In the genomic region with DNA sequence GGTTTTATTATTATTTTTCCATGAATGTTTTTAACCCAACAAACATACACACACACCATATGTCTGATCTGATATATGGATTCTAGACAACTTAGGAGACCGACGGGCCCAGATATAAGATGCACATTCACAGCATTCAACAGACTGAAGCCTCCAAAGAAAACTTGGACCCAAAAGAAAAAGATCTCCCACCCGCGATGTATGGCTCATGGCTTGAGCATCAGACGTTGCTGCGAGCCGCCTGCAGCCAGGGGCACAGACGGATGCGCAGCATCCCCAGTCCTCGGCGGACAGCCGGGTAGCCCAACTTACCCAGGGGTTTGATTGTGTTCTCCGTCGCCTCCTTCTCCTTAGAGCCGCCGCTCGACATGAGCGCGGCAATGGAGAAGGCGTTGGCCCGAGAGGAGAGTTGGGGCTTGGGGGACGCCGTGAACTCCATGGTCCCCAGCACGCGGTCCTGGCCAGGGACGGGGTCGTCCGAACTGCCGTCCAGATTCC, we compare ENCODE assay signal across 9 cellular contexts. TPM values are rescaled to one million over a fixed set of nuclear protein-coding genes. Genes with fewer than 3 reads are reported as not detected.
A peak's percentile ranks its signal among the peaks of the same experiment; 100 is the strongest.
DNase-seq lines count a peak whose midpoint lies in the region; ATAC-seq and TF ChIP-seq lines count a peak whose summit lies in the region.
"Had no signal": no experiment of that assay in that cellular context is flagged by ENCODE, and none has a peak within 500 bp of the region (broad histone marks: within the 10 kb centered on the region; RNA-seq: fewer than 3 reads in every experiment).

No MANE protein-coding gene starts in this region.

- H3K79me2 ChIP-seq in GM23338 (replicated peaks; ENCODE audit: insufficient read depth) = no peaks in the 10 kb centered on the region

- ATAC-seq in GM23338 = peak; percentile 8

- H3K27me3 ChIP-seq in GM23338 (ENCODE audit: insufficient read depth) (peaks cover 100% of the 10 kb centered on the region), rectal smooth muscle tissue (ENCODE audit: control insufficient read depth, insufficient read depth, low read length) (peaks cover 54% of the 10 kb centered on the region)

- no peak overlapping the region for H3K27ac Mint-ChIP-seq in GM23338
- H3K27ac Mint-ChIP-seq in glutamatergic neuron (ENCODE audit: unreplicated experiment) = no peak overlapping the region

- H3K27me3 Mint-ChIP-seq in GM23338 (ENCODE audit: insufficient read depth, low read depth, poor library complexity) (peaks cover 96% of the 10 kb centered on the region), glutamatergic neuron (ENCODE audit: unreplicated experiment) (peaks cover 54% of the 10 kb centered on the region)

- TF ChIP-seq CTCF in GM23338 (conservative IDR thresholded peaks at IDR 0.05; ENCODE audit: low read depth in 2 of 2) = no peak
- TF ChIP-seq CTCF in glutamatergic neuron (IDR thresholded peaks at IDR 0.05; ENCODE audit: partially characterized antibody, unreplicated experiment) = no peak

- H3K27ac ChIP-seq in GM23338 (ENCODE audit: low read depth) = no peak overlapping the region
- H3K27ac ChIP-seq in SK-N-MC = no peak overlapping the region
- no peak overlapping the region for H3K27ac ChIP-seq in rectal smooth muscle tissue (ENCODE audit: low read depth, low read length)

- no peaks in the 10 kb centered on the region for H3K36me3 Mint-ChIP-seq in GM23338 (ENCODE audit: low read depth)
- H3K36me3 Mint-ChIP-seq in glutamatergic neuron (ENCODE audit: unreplicated experiment) = no peaks in the 10 kb centered on the region

- H3K4me1 Mint-ChIP-seq in GM23338 (peaks cover 52% of the 10 kb centered on the region), glutamatergic neuron (ENCODE audit: low read depth, unreplicated experiment) (peaks cover 15% of the 10 kb centered on the region)

- H3K9ac ChIP-seq in SK-N-MC (ENCODE audit: insufficient read length) = peak overlapping the region; percentile 43
- no peak overlapping the region for H3K9ac ChIP-seq in rectal smooth muscle tissue (ENCODE audit: low read length)

- H3K4me2 ChIP-seq in GM23338 = peak overlapping the region; percentile 92

- peaks cover 69% of the 10 kb centered on the region for H3K4me1 ChIP-seq in GM23338 (ENCODE audit: insufficient read depth)
- H3K4me1 ChIP-seq in rectal smooth muscle tissue (ENCODE audit: control insufficient read depth, insufficient read depth, low read length) = peaks cover 3% of the 10 kb centered on the region

- H3K36me3 ChIP-seq in GM23338 (ENCODE audit: insufficient read depth) (no peaks in the 10 kb centered on the region), SK-N-MC (ENCODE audit: insufficient read depth, low read length) (no peaks in the 10 kb centered on the region), rectal smooth muscle tissue (ENCODE audit: control insufficient read depth, insufficient read depth, low read length) (no peaks in the 10 kb centered on the region)

- H3K9me3 ChIP-seq in SK-N-MC (ENCODE audit: low read depth, low read length) = no peaks in the 10 kb centered on the region

- H3F3A ChIP-seq in GM23338 (replicated peaks; ENCODE audit: low read depth) = peaks cover 21% of the 10 kb centered on the region; the same call in 1 of the 2 replicates

- H4K20me1 ChIP-seq in GM23338 (replicated peaks; ENCODE audit: insufficient read depth) = peaks cover 20% of the 10 kb centered on the region

- H3K4me3 ChIP-seq in GM23338 (peak overlapping the region; percentile 66), SK-N-MC (peak overlapping the region; percentile 82), rectal smooth muscle tissue (ENCODE audit: low read length) (peak overlapping the region; percentile 59)

- H3K9me3 Mint-ChIP-seq in GM23338 (no peaks in the 10 kb centered on the region; the same call in 2 of the 3 replicates), glutamatergic neuron (ENCODE audit: unreplicated experiment) (peaks cover 22% of the 10 kb centered on the region)

- DNase-seq in GM23338 (ENCODE audit: low spot score) (no peak), SK-N-MC (ENCODE audit: low read depth, low spot score) (no peak), glutamatergic neuron (peak; percentile 31), SIG-M5 treated with dmso at 0.1 percent for 504 hours (lab: John Stamatoyannopoulos, UW; ENCODE audit: unreplicated experiment) (no peak), NK-92 (lab: John Stamatoyannopoulos, UW; ENCODE audit: unreplicated experiment) (no peak), NCI-H2081 treated with DMSO at 0.1 percent for 48 hours (lab: John Stamatoyannopoulos, UW) (no peak)
- no peak for DNase-seq in activated effector memory CD4-positive, alpha-beta T cell treated with Interleukin-2 at 50 U/mL for 16 hours

- no peaks in the 10 kb centered on the region for H3K9me2 ChIP-seq in GM23338 (ENCODE audit: insufficient read depth)

- H3K4me3 Mint-ChIP-seq in GM23338 (peak overlapping the region; percentile 79), glutamatergic neuron (ENCODE audit: unreplicated experiment) (peak overlapping the region; percentile 88)

- H2AFZ ChIP-seq in GM23338 = peak overlapping the region; percentile 97

TF ChIP-seq in GM23338, 12 proteins besides CTCF, POLR2A, EP300 and RAD21:
- TF ChIP-seq EZH2phosphoT487 (IDR thresholded peaks at IDR 0.05; ENCODE audit: unreplicated experiment) (peak; percentile 89), STAT1 (IDR thresholded peaks at IDR 0.05; ENCODE audit: unreplicated experiment) (no peak), ZNF114 (CRISPR knock-in tag; IDR thresholded peaks at IDR 0.05) (no peak), EZH2 (IDR thresholded peaks at IDR 0.05; ENCODE audit: low read depth, unreplicated experiment) (peak; percentile 92)
TF ChIP-seq in GM23338: peak in this region for 2.

RNA-seq across cellular contexts. Expression of gene TBX20, which starts 0.7 kb away (rescaled TPM):
- total RNA-seq in GM23338 (2014; rRNA removed; shearing (Covaris generic)) = 0.12 and 0.69 TPM in 2 replicates
- not detected in 2 replicates for polyA plus RNA-seq in GM23338 (2016; fragmentation: Nextera tagmentation; extraction: Ambion mirVana)
- 1.2 TPM for total RNA-seq in glutamatergic neuron (ENCODE audit: unreplicated experiment)
- polyA plus RNA-seq: esophagus had no signal
